Comparison of ENCODE assay signal across 1 cellular context in the genomic region with DNA sequence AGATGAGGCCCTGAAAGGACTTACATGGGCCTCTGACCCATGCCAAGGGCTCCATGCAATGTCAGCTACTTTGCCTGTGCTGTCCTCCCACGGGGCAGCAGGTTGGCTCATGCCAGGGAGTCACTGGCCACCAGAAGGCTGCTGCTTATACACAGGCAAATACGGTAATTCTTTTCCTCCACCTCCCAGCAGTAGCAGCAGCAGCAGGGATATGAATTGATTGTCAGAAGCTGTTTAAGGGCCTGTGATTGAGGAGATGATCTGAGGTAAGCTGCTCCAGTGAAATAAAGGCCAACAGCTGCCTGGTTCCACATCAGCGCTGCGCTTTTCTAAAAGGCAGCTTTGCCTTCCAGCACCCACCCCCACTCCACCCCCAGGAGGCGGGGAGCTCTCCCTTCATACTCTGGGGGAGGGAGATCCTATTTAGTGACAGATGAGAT.
TF ChIP-seq lines count a peak whose summit lies in the region.

No MANE protein-coding gene starts in this region.

TF ChIP-seq in IMR-90, 13 proteins besides CTCF, POLR2A, EP300 and RAD21 (continued from another document):
- TF ChIP-seq, protein P1, sequence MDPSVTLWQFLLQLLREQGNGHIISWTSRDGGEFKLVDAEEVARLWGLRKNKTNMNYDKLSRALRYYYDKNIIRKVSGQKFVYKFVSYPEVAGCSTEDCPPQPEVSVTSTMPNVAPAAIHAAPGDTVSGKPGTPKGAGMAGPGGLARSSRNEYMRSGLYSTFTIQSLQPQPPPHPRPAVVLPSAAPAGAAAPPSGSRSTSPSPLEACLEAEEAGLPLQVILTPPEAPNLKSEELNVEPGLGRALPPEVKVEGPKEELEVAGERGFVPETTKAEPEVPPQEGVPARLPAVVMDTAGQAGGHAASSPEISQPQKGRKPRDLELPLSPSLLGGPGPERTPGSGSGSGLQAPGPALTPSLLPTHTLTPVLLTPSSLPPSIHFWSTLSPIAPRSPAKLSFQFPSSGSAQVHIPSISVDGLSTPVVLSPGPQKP (IDR thresholded peaks at IDR 0.05; ENCODE audit: borderline replicate concordance, low read depth, low read length), result no peak
- TF ChIP-seq MXI1 (IDR thresholded peaks at IDR 0.05; ENCODE audit: borderline replicate concordance, low read depth, low read length) (no peak), BHLHE40 (IDR thresholded peaks at IDR 0.05; ENCODE audit: low read depth, low read length) (no peak), MAFK (IDR thresholded peaks at IDR 0.05; ENCODE audit: low read depth, low read length) (no peak), NFE2L2 (IDR thresholded peaks at IDR 0.05; ENCODE audit: low read depth, low read length) (no peak), RFX5 (IDR thresholded peaks at IDR 0.05; ENCODE audit: low read depth, low read length) (no peak), SMC3 (IDR thresholded peaks at IDR 0.05; ENCODE audit: low read depth, low read length) (no peak)
- TF ChIP-seq, protein P2, sequence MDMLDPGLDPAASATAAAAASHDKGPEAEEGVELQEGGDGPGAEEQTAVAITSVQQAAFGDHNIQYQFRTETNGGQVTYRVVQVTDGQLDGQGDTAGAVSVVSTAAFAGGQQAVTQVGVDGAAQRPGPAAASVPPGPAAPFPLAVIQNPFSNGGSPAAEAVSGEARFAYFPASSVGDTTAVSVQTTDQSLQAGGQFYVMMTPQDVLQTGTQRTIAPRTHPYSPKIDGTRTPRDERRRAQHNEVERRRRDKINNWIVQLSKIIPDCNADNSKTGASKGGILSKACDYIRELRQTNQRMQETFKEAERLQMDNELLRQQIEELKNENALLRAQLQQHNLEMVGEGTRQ (IDR thresholded peaks at IDR 0.05; ENCODE audit: low read depth, low read length), result no peak
TF ChIP-seq in IMR-90: peak in this region for 0.
